ENCODE assay signal across 1 cellular context in genomic region chr1:203871114-203871875, GRCh38.
TF ChIP-seq lines count a peak whose summit lies in the region.

No MANE protein-coding gene starts in this region.

TF ChIP-seq in endothelial cell of umbilical vein, 7 proteins besides CTCF, POLR2A, EP300 and RAD21 (continued from another document):
- TF ChIP-seq GATA2 (IDR thresholded peaks at IDR 0.05; ENCODE audit: insufficient read depth, insufficient read length, low read depth, low read length) (no peak), MAX (IDR thresholded peaks at IDR 0.05; ENCODE audit: insufficient read depth, insufficient read length) (no peak), POLR2AphosphoS5 (IDR thresholded peaks at IDR 0.05; ENCODE audit: insufficient read depth, low read depth, low read length) (no peak)
